In the genomic region with DNA sequence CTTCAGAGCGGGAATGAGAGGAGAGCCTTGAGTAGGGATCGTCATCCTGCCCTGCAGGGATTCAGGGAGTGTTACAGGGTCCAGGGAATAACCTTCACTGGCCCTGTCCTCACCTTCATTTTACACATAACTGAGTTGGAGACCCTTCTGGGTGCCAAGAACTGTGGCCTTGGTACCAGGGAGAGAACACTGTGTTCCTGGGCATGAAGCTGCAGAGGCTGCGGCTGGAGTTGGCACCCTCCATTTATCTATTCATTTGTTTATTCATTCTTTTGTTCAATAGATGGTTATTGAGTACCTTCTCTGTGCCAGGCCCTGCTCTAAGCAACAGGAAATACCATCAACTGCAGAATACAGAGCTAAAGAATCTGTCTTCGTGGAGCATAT, we compare ENCODE assay signal across 14 cellular contexts. TPM values are rescaled to one million over a fixed set of nuclear protein-coding genes. Genes with fewer than 3 reads are reported as not detected.
A peak's percentile ranks its signal among the peaks of the same experiment; 100 is the strongest.
DNase-seq lines count a peak whose midpoint lies in the region; ATAC-seq and TF ChIP-seq lines count a peak whose summit lies in the region.
"Had no signal": no experiment of that assay in that cellular context is flagged by ENCODE, and none has a peak within 500 bp of the region (broad histone marks: within the 10 kb centered on the region; RNA-seq: fewer than 3 reads in every experiment).

No MANE protein-coding gene starts in this region.

- no peaks in the 10 kb centered on the region for H3K9me3 ChIP-seq in body of pancreas
- H3K9me3 ChIP-seq: esophagus muscularis mucosa, mucosa of descending colon had no signal

- intact Hi-C loops in Right ventricle myocardium inferior (cut with DNase I) (no loop called here), Right ventricle myocardium superior (cut with DNase I) (no loop called here), body of pancreas (cut with DNase I) (no loop called here)

- no peak for TF ChIP-seq CTCF in body of pancreas (IDR thresholded peaks at IDR 0.05)

- whole genome bisulfite sequencing in body of pancreas, 2 donors = 41 to 44% methylated on average over 3 to 4 of the region's 4 CpGs

- H3K27me3 ChIP-seq in body of pancreas = no peaks in the 10 kb centered on the region

- ATAC-seq in Right ventricle myocardium inferior (no peak), Right ventricle myocardium superior (ENCODE audit: poor library complexity) (no peak), body of pancreas (no peak)

- no peaks in the 10 kb centered on the region for H3K36me3 ChIP-seq in body of pancreas (replicated peaks in 1 of 2; ENCODE audit: insufficient read depth in 1 of 2, low read depth in 2 of 2)
- H3K36me3 ChIP-seq: esophagus muscularis mucosa had no signal

- no peak for TF ChIP-seq POLR2A in body of pancreas (IDR thresholded peaks at IDR 0.05)

- DNase-seq in Right ventricle myocardium inferior (ENCODE audit: missing footprints) (peak; percentile 4), Right ventricle myocardium superior (no peak), body of pancreas (peak in 2 of 4 donors; percentile 36 to 57), mucosa of gallbladder (ENCODE audit: low spot score) (peak; percentile 68), NCI-H2107 treated with DMSO at 0.1 percent for 48 hours (lab: John Stamatoyannopoulos, UW; ENCODE audit: unreplicated experiment) (no peak), NCI-H345 treated with DMSO at 0.1 percent for 48 hours (lab: John Stamatoyannopoulos, UW; ENCODE audit: unreplicated experiment) (no peak), DMS79 (lab: John Stamatoyannopoulos, UW) (no peak)
- no peak for DNase-seq in stimulated activated CD4-positive, alpha-beta T cell treated with anti-CD3 and anti-CD28 coated beads, Interleukin-1b, Interleukin-23, amount 100 ng/mL, for 48 hours
- DNase-seq: activated CD4-positive, alpha-beta T cell treated with anti-CD3 and anti-CD28 coated beads, Interleukin-2, amount 10 ng/mL, durations not matched to agents 7 days and 5 days; activated naive CD4-positive, alpha-beta T cell treated with anti-CD3 and anti-CD28 coated beads, Interleukin-2, amount 50 U/mL, for 16 hours; NCI-H1092; NCI-H226 had no signal

- no peak overlapping the region for H3K4me3 ChIP-seq in body of pancreas
- H3K4me3 ChIP-seq: esophagus muscularis mucosa, mucosa of descending colon had no signal

- H3K27ac ChIP-seq in body of pancreas = peak overlapping the region; percentile 82 to 89 (median 86)
- H3K27ac ChIP-seq: esophagus muscularis mucosa had no signal

- peaks cover 75% of the 10 kb centered on the region for H3K4me1 ChIP-seq in body of pancreas

RNA-seq across cellular contexts. Expression of a gene that starts 6.7 kb away (rescaled TPM):
- total RNA-seq in Right ventricle myocardium inferior (0.68 TPM), Right ventricle myocardium superior (0.43 TPM), body of pancreas (100 to 1,000 TPM; 130 to 163 TPM), mucosa of gallbladder (367 TPM)
- total RNA-seq: activated CD4-positive, alpha-beta T cell treated with anti-CD3 and anti-CD28 coated beads, Interleukin-2, amount 10 ng/mL, durations not matched to agents 7 days and 5 days had no signal

Comparison
In these comparisons a context has a peak if more than half of its experiments do, and no peak if none do; other contexts are left out.
1. DNase-seq: peak in Right ventricle myocardium inferior (single experiment) and mucosa of gallbladder (single experiment); none in Right ventricle myocardium superior (single experiment), NCI-H2107 treated with DMSO at 0.1 percent for 48 hours (single experiment), NCI-H345 treated with DMSO at 0.1 percent for 48 hours (single experiment), DMS79 (single experiment) and stimulated activated CD4-positive, alpha-beta T cell treated with anti-CD3 and anti-CD28 coated beads, Interleukin-1b, Interleukin-23, amount 100 ng/mL, for 48 hours (single experiment).
2. RNA of a gene that starts 6.7 kb away (total RNA-seq): 367 TPM in mucosa of gallbladder (single experiment) and 130 to 163 TPM in body of pancreas; 0.68 TPM in Right ventricle myocardium inferior (single experiment) and 0.43 TPM in Right ventricle myocardium superior (single experiment); every median in the first group is over 10 times any median in the second.